Comparison of ENCODE assay signal across 1 cellular context in the genomic region with DNA sequence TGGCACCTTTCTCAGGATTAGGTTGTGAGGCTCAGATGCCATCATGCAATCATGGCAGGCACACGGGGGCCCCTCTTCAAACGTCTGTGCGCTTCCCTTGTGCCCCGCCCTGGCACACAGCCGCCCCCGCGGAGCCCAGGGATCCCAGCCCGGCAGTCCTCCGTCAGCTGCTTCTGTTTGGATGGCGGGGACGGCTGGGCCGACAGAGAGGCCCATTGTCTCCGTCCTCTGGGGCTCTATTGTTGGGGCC.
TF ChIP-seq lines count a peak whose summit lies in the region.

No MANE protein-coding gene starts in this region.

TF ChIP-seq in HepG2, 621 proteins besides CTCF, POLR2A, EP300 and RAD21 (continued from another document and continues in another):
- TF ChIP-seq, protein P1, sequence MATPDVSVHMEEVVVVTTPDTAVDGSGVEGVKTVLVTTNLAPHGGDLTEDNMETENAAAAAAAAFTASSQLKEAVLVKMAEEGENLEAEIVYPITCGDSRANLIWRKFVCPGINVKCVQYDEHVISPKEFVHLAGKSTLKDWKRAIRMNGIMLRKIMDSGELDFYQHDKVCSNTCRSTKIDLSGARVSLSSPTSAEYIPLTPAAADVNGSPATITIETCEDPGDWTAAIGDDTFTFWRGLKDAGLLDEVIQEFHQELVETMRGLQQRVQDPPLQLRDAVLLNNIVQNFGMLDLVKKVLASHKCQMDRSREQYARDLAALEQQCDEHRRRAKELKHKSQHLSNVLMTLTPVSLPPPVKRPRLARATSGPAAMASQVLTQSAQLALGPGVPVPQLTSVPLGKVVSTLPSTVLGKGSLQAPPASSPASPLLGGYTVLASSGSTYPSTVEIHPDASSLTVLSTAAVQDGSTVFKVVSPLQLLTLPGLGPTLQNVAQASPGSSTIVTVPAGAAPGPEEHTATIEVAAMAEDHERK (CRISPR knock-in tag; IDR thresholded peaks at IDR 0.05; ENCODE audit: low read depth) = no peak
- no peak for TF ChIP-seq PHB2 (IDR thresholded peaks at IDR 0.05; ENCODE audit: partially characterized antibody)
- TF ChIP-seq TAF1 (CRISPR knock-in tag; IDR thresholded peaks at IDR 0.05) = no peak
- no peak for TF ChIP-seq TCF12 (IDR thresholded peaks at IDR 0.05)
- no peak; the same call in 1 of the 2 replicates for TF ChIP-seq TCF12 (CRISPR knock-in tag; IDR thresholded peaks at IDR 0.05)
- TF ChIP-seq ZNF775 (CRISPR knock-in tag; IDR thresholded peaks at IDR 0.05; ENCODE audit: borderline replicate concordance) = 0 out of 2 replicates have a peak, but pooled peaks have one; percentile 39
- TF ChIP-seq, protein P2, sequence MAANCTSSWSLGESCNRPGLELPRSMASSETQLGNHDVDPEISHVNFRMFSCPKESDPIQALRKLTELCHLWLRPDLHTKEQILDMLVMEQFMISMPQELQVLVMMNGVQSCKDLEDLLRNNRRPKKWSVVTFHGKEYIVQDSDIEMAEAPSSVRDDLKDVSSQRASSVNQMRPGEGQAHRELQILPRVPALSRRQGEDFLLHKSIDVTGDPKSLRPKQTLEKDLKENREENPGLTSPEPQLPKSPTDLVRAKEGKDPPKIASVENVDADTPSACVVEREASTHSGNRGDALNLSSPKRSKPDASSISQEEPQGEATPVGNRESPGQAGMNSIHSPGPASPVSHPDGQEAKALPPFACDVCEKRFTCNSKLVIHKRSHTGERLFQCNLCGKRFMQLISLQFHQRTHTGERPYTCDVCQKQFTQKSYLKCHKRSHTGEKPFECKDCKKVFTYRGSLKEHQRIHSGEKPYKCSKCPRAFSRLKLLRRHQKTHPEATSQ (CRISPR knock-in tag; IDR thresholded peaks at IDR 0.05; ENCODE audit: borderline replicate concordance) = no peak
- no peak for TF ChIP-seq SP140L (CRISPR knock-in tag; IDR thresholded peaks at IDR 0.05; ENCODE audit: borderline replicate concordance)
- TF ChIP-seq ZNF737 (CRISPR knock-in tag; IDR thresholded peaks at IDR 0.05; ENCODE audit: borderline replicate concordance) = no peak
- no peak for TF ChIP-seq CHD4 (IDR thresholded peaks at IDR 0.05; ENCODE audit: borderline replicate concordance, low read length)
- TF ChIP-seq SAP130 (CRISPR knock-in tag; IDR thresholded peaks at IDR 0.05; ENCODE audit: low read depth) = no peak
- no peak for TF ChIP-seq ZNF256 (CRISPR knock-in tag; conservative IDR thresholded peaks at IDR 0.05)
- no peak; the same call in 1 of the 2 replicates for TF ChIP-seq KDM5B (CRISPR knock-in tag; IDR thresholded peaks at IDR 0.05; ENCODE audit: borderline replicate concordance)
- no peak for TF ChIP-seq ZNF672 (CRISPR knock-in tag; IDR thresholded peaks at IDR 0.05)
- TF ChIP-seq, protein P3, sequence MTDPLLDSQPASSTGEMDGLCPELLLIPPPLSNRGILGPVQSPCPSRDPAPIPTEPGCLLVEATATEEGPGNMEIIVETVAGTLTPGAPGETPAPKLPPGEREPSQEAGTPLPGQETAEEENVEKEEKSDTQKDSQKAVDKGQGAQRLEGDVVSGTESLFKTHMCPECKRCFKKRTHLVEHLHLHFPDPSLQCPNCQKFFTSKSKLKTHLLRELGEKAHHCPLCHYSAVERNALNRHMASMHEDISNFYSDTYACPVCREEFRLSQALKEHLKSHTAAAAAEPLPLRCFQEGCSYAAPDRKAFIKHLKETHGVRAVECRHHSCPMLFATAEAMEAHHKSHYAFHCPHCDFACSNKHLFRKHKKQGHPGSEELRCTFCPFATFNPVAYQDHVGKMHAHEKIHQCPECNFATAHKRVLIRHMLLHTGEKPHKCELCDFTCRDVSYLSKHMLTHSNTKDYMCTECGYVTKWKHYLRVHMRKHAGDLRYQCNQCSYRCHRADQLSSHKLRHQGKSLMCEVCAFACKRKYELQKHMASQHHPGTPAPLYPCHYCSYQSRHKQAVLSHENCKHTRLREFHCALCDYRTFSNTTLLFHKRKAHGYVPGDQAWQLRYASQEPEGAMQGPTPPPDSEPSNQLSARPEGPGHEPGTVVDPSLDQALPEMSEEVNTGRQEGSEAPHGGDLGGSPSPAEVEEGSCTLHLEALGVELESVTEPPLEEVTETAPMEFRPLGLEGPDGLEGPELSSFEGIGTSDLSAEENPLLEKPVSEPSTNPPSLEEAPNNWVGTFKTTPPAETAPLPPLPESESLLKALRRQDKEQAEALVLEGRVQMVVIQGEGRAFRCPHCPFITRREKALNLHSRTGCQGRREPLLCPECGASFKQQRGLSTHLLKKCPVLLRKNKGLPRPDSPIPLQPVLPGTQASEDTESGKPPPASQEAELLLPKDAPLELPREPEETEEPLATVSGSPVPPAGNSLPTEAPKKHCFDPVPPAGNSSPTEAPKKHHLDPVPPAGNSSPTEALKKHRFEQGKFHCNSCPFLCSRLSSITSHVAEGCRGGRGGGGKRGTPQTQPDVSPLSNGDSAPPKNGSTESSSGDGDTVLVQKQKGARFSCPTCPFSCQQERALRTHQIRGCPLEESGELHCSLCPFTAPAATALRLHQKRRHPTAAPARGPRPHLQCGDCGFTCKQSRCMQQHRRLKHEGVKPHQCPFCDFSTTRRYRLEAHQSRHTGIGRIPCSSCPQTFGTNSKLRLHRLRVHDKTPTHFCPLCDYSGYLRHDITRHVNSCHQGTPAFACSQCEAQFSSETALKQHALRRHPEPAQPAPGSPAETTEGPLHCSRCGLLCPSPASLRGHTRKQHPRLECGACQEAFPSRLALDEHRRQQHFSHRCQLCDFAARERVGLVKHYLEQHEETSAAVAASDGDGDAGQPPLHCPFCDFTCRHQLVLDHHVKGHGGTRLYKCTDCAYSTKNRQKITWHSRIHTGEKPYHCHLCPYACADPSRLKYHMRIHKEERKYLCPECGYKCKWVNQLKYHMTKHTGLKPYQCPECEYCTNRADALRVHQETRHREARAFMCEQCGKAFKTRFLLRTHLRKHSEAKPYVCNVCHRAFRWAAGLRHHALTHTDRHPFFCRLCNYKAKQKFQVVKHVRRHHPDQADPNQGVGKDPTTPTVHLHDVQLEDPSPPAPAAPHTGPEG (CRISPR knock-in tag; IDR thresholded peaks at IDR 0.05) = no peak
- no peak for TF ChIP-seq THYN1 (CRISPR knock-in tag; IDR thresholded peaks at IDR 0.05; ENCODE audit: borderline replicate concordance, low read depth)
- TF ChIP-seq NFKBIZ (CRISPR knock-in tag; IDR thresholded peaks at IDR 0.05) = no peak
- TF ChIP-seq ZNF772 (CRISPR knock-in tag; IDR thresholded peaks at IDR 0.05) = no peak
- TF ChIP-seq, protein P4, sequence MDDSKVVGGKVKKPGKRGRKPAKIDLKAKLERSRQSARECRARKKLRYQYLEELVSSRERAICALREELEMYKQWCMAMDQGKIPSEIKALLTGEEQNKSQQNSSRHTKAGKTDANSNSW (CRISPR knock-in tag; IDR thresholded peaks at IDR 0.05; ENCODE audit: borderline replicate concordance) = no peak
- no peak for TF ChIP-seq XBP1 (CRISPR knock-in tag; IDR thresholded peaks at IDR 0.05)
- TF ChIP-seq KAT8 (CRISPR knock-in tag; IDR thresholded peaks at IDR 0.05) = no peak
- TF ChIP-seq, protein P5, sequence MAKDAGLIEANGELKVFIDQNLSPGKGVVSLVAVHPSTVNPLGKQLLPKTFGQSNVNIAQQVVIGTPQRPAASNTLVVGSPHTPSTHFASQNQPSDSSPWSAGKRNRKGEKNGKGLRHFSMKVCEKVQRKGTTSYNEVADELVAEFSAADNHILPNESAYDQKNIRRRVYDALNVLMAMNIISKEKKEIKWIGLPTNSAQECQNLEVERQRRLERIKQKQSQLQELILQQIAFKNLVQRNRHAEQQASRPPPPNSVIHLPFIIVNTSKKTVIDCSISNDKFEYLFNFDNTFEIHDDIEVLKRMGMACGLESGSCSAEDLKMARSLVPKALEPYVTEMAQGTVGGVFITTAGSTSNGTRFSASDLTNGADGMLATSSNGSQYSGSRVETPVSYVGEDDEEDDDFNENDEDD (CRISPR knock-in tag; IDR thresholded peaks at IDR 0.05; ENCODE audit: borderline replicate concordance) = no peak
- TF ChIP-seq, protein P6, sequence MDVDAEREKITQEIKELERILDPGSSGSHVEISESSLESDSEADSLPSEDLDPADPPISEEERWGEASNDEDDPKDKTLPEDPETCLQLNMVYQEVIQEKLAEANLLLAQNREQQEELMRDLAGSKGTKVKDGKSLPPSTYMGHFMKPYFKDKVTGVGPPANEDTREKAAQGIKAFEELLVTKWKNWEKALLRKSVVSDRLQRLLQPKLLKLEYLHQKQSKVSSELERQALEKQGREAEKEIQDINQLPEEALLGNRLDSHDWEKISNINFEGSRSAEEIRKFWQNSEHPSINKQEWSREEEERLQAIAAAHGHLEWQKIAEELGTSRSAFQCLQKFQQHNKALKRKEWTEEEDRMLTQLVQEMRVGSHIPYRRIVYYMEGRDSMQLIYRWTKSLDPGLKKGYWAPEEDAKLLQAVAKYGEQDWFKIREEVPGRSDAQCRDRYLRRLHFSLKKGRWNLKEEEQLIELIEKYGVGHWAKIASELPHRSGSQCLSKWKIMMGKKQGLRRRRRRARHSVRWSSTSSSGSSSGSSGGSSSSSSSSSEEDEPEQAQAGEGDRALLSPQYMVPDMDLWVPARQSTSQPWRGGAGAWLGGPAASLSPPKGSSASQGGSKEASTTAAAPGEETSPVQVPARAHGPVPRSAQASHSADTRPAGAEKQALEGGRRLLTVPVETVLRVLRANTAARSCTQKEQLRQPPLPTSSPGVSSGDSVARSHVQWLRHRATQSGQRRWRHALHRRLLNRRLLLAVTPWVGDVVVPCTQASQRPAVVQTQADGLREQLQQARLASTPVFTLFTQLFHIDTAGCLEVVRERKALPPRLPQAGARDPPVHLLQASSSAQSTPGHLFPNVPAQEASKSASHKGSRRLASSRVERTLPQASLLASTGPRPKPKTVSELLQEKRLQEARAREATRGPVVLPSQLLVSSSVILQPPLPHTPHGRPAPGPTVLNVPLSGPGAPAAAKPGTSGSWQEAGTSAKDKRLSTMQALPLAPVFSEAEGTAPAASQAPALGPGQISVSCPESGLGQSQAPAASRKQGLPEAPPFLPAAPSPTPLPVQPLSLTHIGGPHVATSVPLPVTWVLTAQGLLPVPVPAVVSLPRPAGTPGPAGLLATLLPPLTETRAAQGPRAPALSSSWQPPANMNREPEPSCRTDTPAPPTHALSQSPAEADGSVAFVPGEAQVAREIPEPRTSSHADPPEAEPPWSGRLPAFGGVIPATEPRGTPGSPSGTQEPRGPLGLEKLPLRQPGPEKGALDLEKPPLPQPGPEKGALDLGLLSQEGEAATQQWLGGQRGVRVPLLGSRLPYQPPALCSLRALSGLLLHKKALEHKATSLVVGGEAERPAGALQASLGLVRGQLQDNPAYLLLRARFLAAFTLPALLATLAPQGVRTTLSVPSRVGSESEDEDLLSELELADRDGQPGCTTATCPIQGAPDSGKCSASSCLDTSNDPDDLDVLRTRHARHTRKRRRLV (CRISPR knock-in tag; IDR thresholded peaks at IDR 0.05) = peak; percentile 17; the same call in 1 of the 2 replicates
- TF ChIP-seq, protein P7, sequence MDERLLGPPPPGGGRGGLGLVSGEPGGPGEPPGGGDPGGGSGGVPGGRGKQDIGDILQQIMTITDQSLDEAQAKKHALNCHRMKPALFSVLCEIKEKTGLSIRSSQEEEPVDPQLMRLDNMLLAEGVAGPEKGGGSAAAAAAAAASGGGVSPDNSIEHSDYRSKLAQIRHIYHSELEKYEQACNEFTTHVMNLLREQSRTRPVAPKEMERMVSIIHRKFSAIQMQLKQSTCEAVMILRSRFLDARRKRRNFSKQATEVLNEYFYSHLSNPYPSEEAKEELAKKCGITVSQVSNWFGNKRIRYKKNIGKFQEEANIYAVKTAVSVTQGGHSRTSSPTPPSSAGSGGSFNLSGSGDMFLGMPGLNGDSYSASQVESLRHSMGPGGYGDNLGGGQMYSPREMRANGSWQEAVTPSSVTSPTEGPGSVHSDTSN (CRISPR knock-in tag; IDR thresholded peaks at IDR 0.05) = no peak
- 0 out of 2 replicates have a peak, but pooled peaks have one; percentile 22 for TF ChIP-seq ZNF749 (CRISPR knock-in tag; IDR thresholded peaks at IDR 0.05; ENCODE audit: borderline replicate concordance)
- TF ChIP-seq PHF21A (CRISPR knock-in tag; IDR thresholded peaks at IDR 0.05) = peak; percentile 59; the same call in 1 of the 2 replicates
- TF ChIP-seq SMARCE1 (IDR thresholded peaks at IDR 0.05; ENCODE audit: borderline replicate concordance) = no peak
- TF ChIP-seq ZNF572 (CRISPR knock-in tag; IDR thresholded peaks at IDR 0.05) = no peak
- no peak for TF ChIP-seq MEF2D (CRISPR knock-in tag; IDR thresholded peaks at IDR 0.05)
- TF ChIP-seq ZNF562 (CRISPR knock-in tag; IDR thresholded peaks at IDR 0.05; ENCODE audit: borderline replicate concordance) = no peak
- TF ChIP-seq HNF4G (IDR thresholded peaks at IDR 0.05; ENCODE audit: borderline replicate concordance, low read depth, low read length) = no peak
- TF ChIP-seq HNF4G (CRISPR knock-in tag; IDR thresholded peaks at IDR 0.05; ENCODE audit: borderline replicate concordance, low read depth) = no peak
- no peak for TF ChIP-seq MTF2 (CRISPR knock-in tag; IDR thresholded peaks at IDR 0.05; ENCODE audit: borderline replicate concordance)
- TF ChIP-seq, protein P8, sequence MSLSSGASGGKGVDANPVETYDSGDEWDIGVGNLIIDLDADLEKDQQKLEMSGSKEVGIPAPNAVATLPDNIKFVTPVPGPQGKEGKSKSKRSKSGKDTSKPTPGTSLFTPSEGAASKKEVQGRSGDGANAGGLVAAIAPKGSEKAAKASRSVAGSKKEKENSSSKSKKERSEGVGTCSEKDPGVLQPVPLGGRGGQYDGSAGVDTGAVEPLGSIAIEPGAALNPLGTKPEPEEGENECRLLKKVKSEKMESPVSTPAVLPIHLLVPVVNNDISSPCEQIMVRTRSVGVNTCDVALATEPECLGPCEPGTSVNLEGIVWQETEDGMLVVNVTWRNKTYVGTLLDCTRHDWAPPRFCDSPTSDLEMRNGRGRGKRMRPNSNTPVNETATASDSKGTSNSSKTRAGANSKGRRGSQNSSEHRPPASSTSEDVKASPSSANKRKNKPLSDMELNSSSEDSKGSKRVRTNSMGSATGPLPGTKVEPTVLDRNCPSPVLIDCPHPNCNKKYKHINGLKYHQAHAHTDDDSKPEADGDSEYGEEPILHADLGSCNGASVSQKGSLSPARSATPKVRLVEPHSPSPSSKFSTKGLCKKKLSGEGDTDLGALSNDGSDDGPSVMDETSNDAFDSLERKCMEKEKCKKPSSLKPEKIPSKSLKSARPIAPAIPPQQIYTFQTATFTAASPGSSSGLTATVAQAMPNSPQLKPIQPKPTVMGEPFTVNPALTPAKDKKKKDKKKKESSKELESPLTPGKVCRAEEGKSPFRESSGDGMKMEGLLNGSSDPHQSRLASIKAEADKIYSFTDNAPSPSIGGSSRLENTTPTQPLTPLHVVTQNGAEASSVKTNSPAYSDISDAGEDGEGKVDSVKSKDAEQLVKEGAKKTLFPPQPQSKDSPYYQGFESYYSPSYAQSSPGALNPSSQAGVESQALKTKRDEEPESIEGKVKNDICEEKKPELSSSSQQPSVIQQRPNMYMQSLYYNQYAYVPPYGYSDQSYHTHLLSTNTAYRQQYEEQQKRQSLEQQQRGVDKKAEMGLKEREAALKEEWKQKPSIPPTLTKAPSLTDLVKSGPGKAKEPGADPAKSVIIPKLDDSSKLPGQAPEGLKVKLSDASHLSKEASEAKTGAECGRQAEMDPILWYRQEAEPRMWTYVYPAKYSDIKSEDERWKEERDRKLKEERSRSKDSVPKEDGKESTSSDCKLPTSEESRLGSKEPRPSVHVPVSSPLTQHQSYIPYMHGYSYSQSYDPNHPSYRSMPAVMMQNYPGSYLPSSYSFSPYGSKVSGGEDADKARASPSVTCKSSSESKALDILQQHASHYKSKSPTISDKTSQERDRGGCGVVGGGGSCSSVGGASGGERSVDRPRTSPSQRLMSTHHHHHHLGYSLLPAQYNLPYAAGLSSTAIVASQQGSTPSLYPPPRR (CRISPR knock-in tag; IDR thresholded peaks at IDR 0.05; ENCODE audit: borderline replicate concordance) = peak; percentile 49; the same call in 1 of the 2 replicates
